8 cellular contexts compared by ENCODE assay signal in the genomic region with DNA sequence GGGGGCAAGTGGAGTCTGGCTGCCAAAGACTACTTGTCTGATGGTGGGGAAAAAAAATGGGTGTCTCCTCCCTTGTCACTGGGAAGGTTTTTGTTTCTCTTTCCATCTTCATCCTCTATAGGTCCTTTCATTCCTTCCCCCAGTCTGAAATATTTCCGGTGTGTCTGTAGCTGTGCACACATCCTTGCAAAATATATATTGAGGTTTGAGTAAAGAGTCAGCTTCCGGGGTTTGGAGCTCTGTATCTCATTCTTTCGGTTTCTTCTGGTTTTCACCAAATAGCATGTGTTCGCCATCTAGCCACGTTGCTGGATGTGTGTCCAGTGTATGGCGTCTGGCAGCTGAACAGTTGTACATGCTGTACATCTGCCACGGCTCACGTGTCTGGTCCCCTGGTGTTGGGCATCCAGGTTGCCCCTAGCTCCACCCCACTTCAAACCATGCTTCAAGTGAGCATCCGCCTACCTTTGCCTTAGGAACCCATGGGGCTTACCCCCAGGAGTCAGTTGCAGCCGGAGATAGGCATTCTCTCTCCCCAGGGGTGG.
A peak's percentile ranks its signal among the peaks of the same experiment; 100 is the strongest.
DNase-seq lines count a peak whose midpoint lies in the region; ATAC-seq and TF ChIP-seq lines count a peak whose summit lies in the region.

No MANE protein-coding gene starts in this region.

- H3K36me3 Mint-ChIP-seq in activated CD4-positive, alpha-beta T cell treated with anti-CD3 and anti-CD28 coated beads, Interleukin-2, amount 10 ng/mL, durations not matched to agents 24 days and 14 days (ENCODE audit: low read depth), result no peaks in the 10 kb centered on the region

- no peaks in the 10 kb centered on the region for H3K27me3 ChIP-seq in upper lobe of left lung
- no peaks in the 10 kb centered on the region for H3K27me3 ChIP-seq in H7 (ENCODE audit: control insufficient read depth, insufficient read depth, low read length)

- DNase-seq in AML-193 (lab: John Stamatoyannopoulos, UW) (peak; percentile 89 to 92), foreskin fibroblast (peak; percentile 43 to 75), upper lobe of left lung (no peak), cerebellar nuclear complex (lab: John Stamatoyannopoulos, UW) (no peak), H7 (no peak)
- DNase-seq in activated CD4-positive, alpha-beta T cell treated with anti-CD3 and anti-CD28 coated beads, Interleukin-2, amount 10 ng/mL, durations not matched to agents 24 days and 14 days, result peak; percentile 89

- TF ChIP-seq POLR2A in upper lobe of left lung (IDR thresholded peaks at IDR 0.05), result no peak

- no peak overlapping the region for H3K4me3 ChIP-seq in foreskin fibroblast (ENCODE audit: low read depth in 1 of 2, low read length in 2 of 2)
- H3K4me3 ChIP-seq in upper lobe of left lung, result peak overlapping the region in 2 of 4 donors; percentile 11 to 27
- H3K4me3 ChIP-seq in H7 (ENCODE audit: insufficient read depth, low read depth, low read length), result no peak overlapping the region

- no peaks in the 10 kb centered on the region for H3K9me3 ChIP-seq in upper lobe of left lung

- TF ChIP-seq EP300 in upper lobe of left lung (IDR thresholded peaks at IDR 0.05), result no peak

- ATAC-seq in GM19372 (IDR thresholded peaks at IDR 0.05; ENCODE audit: low read depth, unreplicated experiment) (peak; percentile 36), HG03457 (IDR thresholded peaks at IDR 0.05; ENCODE audit: unreplicated experiment) (peak; percentile 37), upper lobe of left lung (ENCODE audit: low FRiP score in 2 of 2) (peak; percentile 8 to 68)

- WGBS in upper lobe of left lung, 2 donors, result 68 to 73% methylated on average over 9 to 10 of the region's 10 CpGs

- H3K27me3 Mint-ChIP-seq in activated CD4-positive, alpha-beta T cell treated with anti-CD3 and anti-CD28 coated beads, Interleukin-2, amount 10 ng/mL, durations not matched to agents 24 days and 14 days, result no peaks in the 10 kb centered on the region

- TF ChIP-seq CTCF in foreskin fibroblast (IDR thresholded peaks at IDR 0.05; ENCODE audit: low read depth, low read length), result no peak
- TF ChIP-seq CTCF in upper lobe of left lung (IDR thresholded peaks at IDR 0.05), result no peak

- peaks cover 0 to 6% (median 1%) of the 10 kb centered on the region in 4 donors for H3K4me1 ChIP-seq in upper lobe of left lung

- no peaks in the 10 kb centered on the region for H3K9me3 Mint-ChIP-seq in activated CD4-positive, alpha-beta T cell treated with anti-CD3 and anti-CD28 coated beads, Interleukin-2, amount 10 ng/mL, durations not matched to agents 24 days and 14 days

- peak overlapping the region; percentile 83 for H3K4me3 Mint-ChIP-seq in activated CD4-positive, alpha-beta T cell treated with anti-CD3 and anti-CD28 coated beads, Interleukin-2, amount 10 ng/mL, durations not matched to agents 24 days and 14 days

- H3K36me3 ChIP-seq in upper lobe of left lung (peaks cover 0 to 3% (median 0%) of the 10 kb centered on the region in 4 donors), H7 (replicated peaks; ENCODE audit: control insufficient read depth, insufficient read depth, low read length) (no peaks in the 10 kb centered on the region)

- intact Hi-C loops in activated CD4-positive, alpha-beta T cell treated with anti-CD3 and anti-CD28 coated beads, Interleukin-2, amount 10 ng/mL, durations not matched to agents 24 days and 14 days (cut with micrococcal nuclease), result loop anchor here (1.0 kb wide), 2 partner anchors 32 to 142 kb away; a partner anchor contains a TSS

- peak overlapping the region; percentile 97 for H3K27ac Mint-ChIP-seq in activated CD4-positive, alpha-beta T cell treated with anti-CD3 and anti-CD28 coated beads, Interleukin-2, amount 10 ng/mL, durations not matched to agents 24 days and 14 days

- peaks cover 35% of the 10 kb centered on the region for H3K4me1 Mint-ChIP-seq in activated CD4-positive, alpha-beta T cell treated with anti-CD3 and anti-CD28 coated beads, Interleukin-2, amount 10 ng/mL, durations not matched to agents 24 days and 14 days

- H3K27ac ChIP-seq in upper lobe of left lung, result peak overlapping the region; percentile 62 to 80 (median 78)

Comparison
In these comparisons a context has a peak if more than half of its experiments do, and no peak if none do; other contexts are left out.
1. DNase-seq: peak in AML-193 (2 of 2), activated CD4-positive, alpha-beta T cell treated with anti-CD3 and anti-CD28 coated beads, Interleukin-2, amount 10 ng/mL, durations not matched to agents 24 days and 14 days (single experiment) and foreskin fibroblast (2 of 2); none in upper lobe of left lung (0 of 2), cerebellar nuclear complex (0 of 2) and H7 (single experiment).
2. Peak in every context shown above with its lines, with median percentiles within 50 percentile points of each other: ATAC-seq.